Comparison of ENCODE assay signal across 17 cellular contexts in the genomic region with DNA sequence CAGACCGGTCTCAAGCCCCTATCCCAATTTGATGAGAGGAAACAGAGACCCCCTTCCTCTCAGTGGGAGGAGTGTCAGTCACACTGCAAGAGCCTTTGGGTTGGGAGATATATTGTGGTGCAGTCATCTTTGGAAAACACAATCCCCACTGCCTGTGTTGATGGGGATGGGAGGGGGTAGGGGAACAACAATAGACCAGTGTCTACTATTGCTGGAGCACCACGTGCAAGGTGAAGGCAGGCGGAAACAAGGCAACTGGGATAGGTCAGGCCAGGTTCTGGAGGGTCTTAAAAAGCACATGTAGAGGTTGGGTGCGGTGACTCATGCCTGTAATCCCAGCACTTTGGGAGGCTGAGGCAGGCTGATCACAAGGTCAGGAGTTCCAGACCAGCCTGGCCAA.
DNase-seq lines count a peak whose midpoint lies in the region; ATAC-seq and TF ChIP-seq lines count a peak whose summit lies in the region.
"Had no signal": no experiment of that assay in that cellular context is flagged by ENCODE, and none has a peak within 500 bp of the region (broad histone marks: within the 10 kb centered on the region; RNA-seq: fewer than 3 reads in every experiment).

No MANE protein-coding gene starts in this region.

- H3K27ac ChIP-seq in HL-60 (replicated peaks) = peak overlapping the region; percentile 28; the same call in 1 of the 2 replicates
- H3K27ac ChIP-seq in cingulate gyrus (ENCODE audit: low read depth, low read length) = peak overlapping the region; percentile 67
- H3K27ac ChIP-seq in temporal lobe (ENCODE audit: low read depth, low read length) = peak overlapping the region; percentile 63
- H3K27ac ChIP-seq: BLaER1, SJCRH30 had no signal

- no peak for TF ChIP-seq CTCF in HL-60 (IDR thresholded peaks at IDR 0.05; ENCODE audit: insufficient read depth, low read length)

- H3K27me3 ChIP-seq in HL-60 (ENCODE audit: insufficient read depth, poor library complexity, severe bottlenecking) = no peaks in the 10 kb centered on the region
- H3K27me3 ChIP-seq: BLaER1, SJCRH30 had no signal

- ATAC-seq in GM21447 (IDR thresholded peaks at IDR 0.05; ENCODE audit: unreplicated experiment) (no peak), GM21619 (IDR thresholded peaks at IDR 0.05; ENCODE audit: unreplicated experiment) (no peak)
- ATAC-seq: Panc1 had no signal

- H3K4me3 ChIP-seq in HL-60 (replicated peaks; ENCODE audit: insufficient read depth, low read length) = no peak overlapping the region
- H3K4me3 ChIP-seq: BLaER1, HAP-1, SJCRH30 had no signal

- no peak for DNase-seq in HL-60 (ENCODE audit: low read depth in 1 of 2, low spot score in 1 of 2)
- DNase-seq in mesenteric fat pad (ENCODE audit: low spot score) = peak; percentile 37
- DNase-seq in activated T-cell treated with anti-CD3 and anti-CD28 coated beads for 4 hours = no peak
- DNase-seq: CD8-positive, alpha-beta memory T cell; DMS79 treated with DMSO at 0.1 percent for 48 hours; NCI-H1092 treated with DMSO at 0.1 percent for 48 hours; NCI-H2081; NCI-H446 treated with DMSO at 0.1 percent for 48 hours; NCI-H69; SJCRH30 had no signal
